Comparison of ENCODE assay signal across 24 cellular contexts in the genomic region with DNA sequence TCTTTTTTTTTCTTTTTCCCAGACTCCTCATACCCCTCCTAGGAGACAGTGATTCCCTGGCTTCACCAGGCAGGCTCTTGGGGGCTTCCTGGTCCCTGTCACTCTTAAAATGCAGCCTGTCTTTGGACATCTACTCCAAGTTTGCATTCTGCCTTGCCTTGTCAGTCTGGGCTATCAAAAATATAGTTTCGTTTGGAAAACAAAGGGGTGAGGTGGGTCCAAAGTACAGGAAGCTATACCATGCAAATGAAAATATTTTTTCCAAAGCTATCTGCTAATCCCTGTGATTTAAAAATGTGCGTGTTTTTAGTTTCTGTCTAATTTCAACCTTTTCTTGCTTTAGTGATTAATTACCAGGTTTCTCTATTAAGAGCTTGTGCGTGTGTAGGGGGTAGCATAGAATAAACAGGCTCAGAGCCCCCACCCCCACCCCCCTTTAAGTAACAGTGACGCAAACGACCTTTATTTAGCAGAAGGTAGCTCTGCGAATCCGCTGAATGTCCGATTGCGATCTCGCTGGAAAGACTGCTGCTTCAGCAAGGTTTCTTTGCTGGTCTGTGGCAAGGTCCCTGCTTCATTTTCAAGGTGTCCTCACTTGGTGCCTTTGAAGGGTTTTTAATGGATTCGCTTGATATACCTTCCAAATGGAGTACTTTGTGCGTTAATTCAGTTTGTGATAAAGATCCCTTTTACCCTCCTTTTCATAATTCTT.
DNase-seq lines count a peak whose midpoint lies in the region; ATAC-seq and TF ChIP-seq lines count a peak whose summit lies in the region.
"Had no signal": no experiment of that assay in that cellular context is flagged by ENCODE, and none has a peak within 500 bp of the region (broad histone marks: within the 10 kb centered on the region; RNA-seq: fewer than 3 reads in every experiment).

No MANE protein-coding gene starts in this region.

- intact Hi-C loops in right cardiac atrium (cut with DNase I), result loop anchor here in 1 of 4 donors (10.0 kb wide), 1 partner anchor 105 kb away; no protein-coding TSS in a partner anchor
- intact Hi-C loops in Right ventricle myocardium superior (cut with DNase I), result no loop called here
- intact Hi-C loops in ovary (cut with DNase I), result no loop called here
- intact Hi-C loops in activated CD4-positive, alpha-beta T cell treated with anti-CD3 and anti-CD28 coated beads, Interleukin-2, amount 10 ng/mL, durations not matched to agents 24 days and 14 days (cut with micrococcal nuclease), result no loop called here

- DNase-seq in right cardiac atrium (no peak), Right ventricle myocardium superior (no peak), left lobe of liver (ENCODE audit: low spot score) (no peak), ovary (no peak), COLO829 (ENCODE audit: low spot score) (no peak)
- DNase-seq in activated CD4-positive, alpha-beta T cell treated with anti-CD3 and anti-CD28 coated beads, Interleukin-2, amount 10 ng/mL, durations not matched to agents 24 days and 14 days, result no peak
- DNase-seq: activated CD8-positive, alpha-beta memory T cell treated with anti-CD3 and anti-CD28 coated beads for 24 hours; activated T-cell treated with anti-CD3 and anti-CD28 coated beads, Interleukin-2, amount 50 U/mL, for 48 hours; effector memory CD8-positive, alpha-beta T cell; GF-D8; HCEC 1CT; head of caudate nucleus; immature natural killer cell; mesendoderm; NCI-H226; NCI-H82; SIG-M5; stimulated activated naive CD8-positive, alpha-beta T cell treated with anti-CD3 and anti-CD28 coated beads, Interleukin-15, Interleukin-2, amounts not matched to agents 100 U/mL and 50 U/mL, for 24 hours; T-helper 2 cell had no signal

- no peak for TF ChIP-seq EP300 in ovary (IDR thresholded peaks at IDR 0.05)

- H3K27me3 ChIP-seq in right cardiac atrium (ENCODE audit: control insufficient read depth, insufficient read depth) (no peaks in the 10 kb centered on the region), ovary (no peaks in the 10 kb centered on the region)

- TF ChIP-seq POLR2A in ovary (IDR thresholded peaks at IDR 0.05), result no peak

- no peaks in the 10 kb centered on the region for H3K36me3 ChIP-seq in ovary

- TF ChIP-seq CTCF in ovary (IDR thresholded peaks at IDR 0.05), result no peak

- H3K27ac Mint-ChIP-seq in activated CD4-positive, alpha-beta T cell treated with anti-CD3 and anti-CD28 coated beads, Interleukin-2, amount 10 ng/mL, durations not matched to agents 24 days and 14 days, result no peak overlapping the region
- H3K27ac Mint-ChIP-seq: activated naive CD4-positive, alpha-beta T cell treated with anti-CD3 and anti-CD28 coated beads, Interleukin-2, amount 50 U/mL, for 24 hours; effector memory CD8-positive, alpha-beta T cell; immature natural killer cell had no signal

- ATAC-seq in right cardiac atrium, result no peak
- ATAC-seq in Right ventricle myocardium superior (ENCODE audit: poor library complexity), result no peak
- peak; percentile 69 for ATAC-seq in left lobe of liver
- no peak for ATAC-seq in GM21381 (IDR thresholded peaks at IDR 0.05; ENCODE audit: unreplicated experiment)
- ATAC-seq in HG03159 (IDR thresholded peaks at IDR 0.05; ENCODE audit: unreplicated experiment), result no peak
- ATAC-seq: A549; effector memory CD8-positive, alpha-beta T cell; sciatic nerve; stimulated activated naive CD8-positive, alpha-beta T cell treated with anti-CD3 and anti-CD28 coated beads, Interleukin-15, Interleukin-2, amounts not matched to agents 100 U/mL and 50 U/mL, for 24 hours had no signal

- H3K4me3 Mint-ChIP-seq in activated CD4-positive, alpha-beta T cell treated with anti-CD3 and anti-CD28 coated beads, Interleukin-2, amount 10 ng/mL, durations not matched to agents 24 days and 14 days, result no peak overlapping the region
- H3K4me3 Mint-ChIP-seq: activated naive CD4-positive, alpha-beta T cell treated with anti-CD3 and anti-CD28 coated beads, Interleukin-2, amount 50 U/mL, for 24 hours; effector memory CD8-positive, alpha-beta T cell; immature natural killer cell had no signal

- WGBS in right cardiac atrium, result 70% methylated on average over 12 of the region's 12 CpGs
- WGBS in ovary, 3 donors, result 52 to 54% (median 54%) methylated on average over 12 of the region's 12 CpGs

- no peaks in the 10 kb centered on the region for H3K9me3 ChIP-seq in right cardiac atrium (ENCODE audit: control insufficient read depth, low read length)
- H3K9me3 ChIP-seq in ovary, result no peaks in the 10 kb centered on the region
- H3K9me3 ChIP-seq: A549 had no signal

- no peaks in the 10 kb centered on the region for H3K36me3 Mint-ChIP-seq in activated CD4-positive, alpha-beta T cell treated with anti-CD3 and anti-CD28 coated beads, Interleukin-2, amount 10 ng/mL, durations not matched to agents 24 days and 14 days (ENCODE audit: low read depth)
- H3K36me3 Mint-ChIP-seq: activated naive CD4-positive, alpha-beta T cell treated with anti-CD3 and anti-CD28 coated beads, Interleukin-2, amount 50 U/mL, for 24 hours; immature natural killer cell had no signal

- peak overlapping the region; percentile 16 for H3K4me3 ChIP-seq in right cardiac atrium (ENCODE audit: low read length)
- peak overlapping the region; percentile 21 for H3K4me3 ChIP-seq in ovary
- H3K4me3 ChIP-seq: A549 had no signal

- H3K9me3 Mint-ChIP-seq in activated CD4-positive, alpha-beta T cell treated with anti-CD3 and anti-CD28 coated beads, Interleukin-2, amount 10 ng/mL, durations not matched to agents 24 days and 14 days, result no peaks in the 10 kb centered on the region
- H3K9me3 Mint-ChIP-seq: activated naive CD4-positive, alpha-beta T cell treated with anti-CD3 and anti-CD28 coated beads, Interleukin-2, amount 50 U/mL, for 24 hours; immature natural killer cell had no signal

- H3K4me1 ChIP-seq in right cardiac atrium (ENCODE audit: control insufficient read depth, insufficient read depth, low read length) (no peaks in the 10 kb centered on the region), ovary (ENCODE audit: insufficient read depth) (peaks cover 10% of the 10 kb centered on the region)
- H3K4me1 ChIP-seq: A549 had no signal

- H3K27ac ChIP-seq in right cardiac atrium (ENCODE audit: low read length) (no peak overlapping the region), ovary (peak overlapping the region in 1 of 2 donors; percentile 42)
- H3K27ac ChIP-seq: A549 had no signal

- H3K4me1 Mint-ChIP-seq in activated CD4-positive, alpha-beta T cell treated with anti-CD3 and anti-CD28 coated beads, Interleukin-2, amount 10 ng/mL, durations not matched to agents 24 days and 14 days, result peaks cover 2% of the 10 kb centered on the region

- H3K27me3 Mint-ChIP-seq in activated CD4-positive, alpha-beta T cell treated with anti-CD3 and anti-CD28 coated beads, Interleukin-2, amount 10 ng/mL, durations not matched to agents 24 days and 14 days, result peaks cover 1% of the 10 kb centered on the region
- H3K27me3 Mint-ChIP-seq: activated naive CD4-positive, alpha-beta T cell treated with anti-CD3 and anti-CD28 coated beads, Interleukin-2, amount 50 U/mL, for 24 hours; effector memory CD8-positive, alpha-beta T cell had no signal
